8 cellular contexts compared by ENCODE assay signal in the genomic region with DNA sequence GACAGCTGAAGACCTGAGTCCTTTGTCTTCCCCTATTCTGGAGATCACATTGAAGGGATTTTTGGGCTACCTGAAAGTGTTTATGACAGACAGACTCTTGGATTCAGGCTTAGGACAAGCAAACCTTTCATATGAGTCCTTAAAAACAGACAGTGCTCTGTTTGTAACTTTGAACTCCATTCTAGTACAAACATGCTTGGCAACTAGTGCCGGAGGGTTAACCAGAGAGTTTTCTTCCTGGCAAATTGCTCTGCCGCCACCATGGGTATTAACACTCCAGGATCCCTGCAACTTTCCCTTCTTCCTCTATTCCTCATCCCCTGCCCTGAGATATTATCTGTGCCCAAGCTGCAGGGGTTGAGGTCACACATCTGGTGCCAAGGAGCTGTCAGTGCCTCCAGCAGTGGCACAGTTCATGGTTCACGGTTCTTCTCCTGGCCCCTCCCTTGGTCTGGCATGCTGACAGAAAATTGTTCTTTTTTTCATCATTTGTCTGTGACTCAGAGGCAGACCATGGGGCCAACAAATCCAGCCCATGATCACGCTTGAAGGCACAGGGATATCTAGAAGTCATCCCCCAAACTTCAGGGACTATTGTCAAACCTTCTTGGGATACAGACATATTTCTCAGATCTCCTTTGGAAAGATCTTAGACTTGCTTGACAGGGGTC.
A peak's percentile ranks its signal among the peaks of the same experiment; 100 is the strongest.
DNase-seq lines count a peak whose midpoint lies in the region; ATAC-seq and TF ChIP-seq lines count a peak whose summit lies in the region.

No MANE protein-coding gene starts in this region.

- no peak for TF ChIP-seq CTCF in CD14-positive monocyte (IDR thresholded peaks at IDR 0.05)
- TF ChIP-seq CTCF in NB4 (IDR thresholded peaks at IDR 0.05; ENCODE audit: low read depth, low read length): no peak
- TF ChIP-seq CTCF in GM13976 (IDR thresholded peaks at IDR 0.05; ENCODE audit: borderline replicate concordance, control extremely low read depth, extremely low read depth, insufficient read depth, missing control alignments): no peak
- no peak for TF ChIP-seq CTCF in WERI-Rb-1 (IDR thresholded peaks at IDR 0.05; ENCODE audit: low read depth, low read length)

- H3K4me3 ChIP-seq in NB4 (ENCODE audit: low read depth, low read length) (no peak overlapping the region), WERI-Rb-1 (ENCODE audit: low read depth, low read length) (no peak overlapping the region)

- intact Hi-C loops in CD14-positive monocyte (cut with micrococcal nuclease): loop anchor here (2.0 to 10.0 kb wide), 4 partner anchors 21 to 99 kb away; partner anchors contain the start of gene ATXN1 (in 2 of the 2)

- peak; percentile 86 for DNase-seq in CD14-positive monocyte (ENCODE audit: low spot score)
- DNase-seq in NB4 (ENCODE audit: low read depth): peak; percentile 78
- no peak for DNase-seq in central memory CD8-positive, alpha-beta T cell (ENCODE audit: low spot score in 2 of 2)
- DNase-seq in myocyte (ENCODE audit: low read depth): peak; percentile 68
- DNase-seq in GM13976 (ENCODE audit: low spot score): no peak
- DNase-seq in WERI-Rb-1: no peak
- no peak for DNase-seq in DMS79 (lab: John Stamatoyannopoulos, UW)

- no peak for TF ChIP-seq POLR2A in NB4 (IDR thresholded peaks at IDR 0.05; ENCODE audit: extremely low read depth, insufficient read length)

- no peaks in the 10 kb centered on the region for H3K27me3 ChIP-seq in WERI-Rb-1 (ENCODE audit: insufficient read depth, low read depth, severe bottlenecking)

- peak overlapping the region in 1 of 2 donors; percentile 62 for H3K4me3 Mint-ChIP-seq in CD14-positive monocyte
- no peak overlapping the region for H3K4me3 Mint-ChIP-seq in central memory CD8-positive, alpha-beta T cell

- H3K27me3 Mint-ChIP-seq in CD14-positive monocyte (ENCODE audit: low read depth in 3 of 3): no peaks in the 10 kb centered on the region
- no peaks in the 10 kb centered on the region for H3K27me3 Mint-ChIP-seq in central memory CD8-positive, alpha-beta T cell

- no peaks in the 10 kb centered on the region for H3K9me3 ChIP-seq in WERI-Rb-1 (ENCODE audit: severe bottlenecking)

- no peaks in the 10 kb centered on the region for H3K36me3 ChIP-seq in WERI-Rb-1

- H3K27ac Mint-ChIP-seq in CD14-positive monocyte: peak overlapping the region; percentile 93 to 98 (median 95)
- peak overlapping the region; percentile 81 for H3K27ac Mint-ChIP-seq in central memory CD8-positive, alpha-beta T cell (ENCODE audit: low read depth)

- H3K27ac ChIP-seq in WERI-Rb-1: no peak overlapping the region

- H3K4me1 Mint-ChIP-seq in CD14-positive monocyte: peaks cover 77% of the 10 kb centered on the region
- H3K4me1 Mint-ChIP-seq in central memory CD8-positive, alpha-beta T cell: peaks cover 57% of the 10 kb centered on the region

- H3K9me3 Mint-ChIP-seq in CD14-positive monocyte: peaks cover 0 to 5% (median 0%) of the 10 kb centered on the region in 7 donors
- H3K9me3 Mint-ChIP-seq in central memory CD8-positive, alpha-beta T cell: peaks cover 5% of the 10 kb centered on the region

- peak; percentile 42 for ATAC-seq in central memory CD8-positive, alpha-beta T cell (replicated peaks; ENCODE audit: extremely low read depth, poor library complexity, severe bottlenecking)
- ATAC-seq in GM21360 (IDR thresholded peaks at IDR 0.05; ENCODE audit: unreplicated experiment): no peak

- in situ Hi-C loops in GM13976 (cut with MboI; ENCODE audit: low sequenced_read_pairs, unreplicated experiment): no loop called here

- H3K36me3 Mint-ChIP-seq in CD14-positive monocyte: peaks cover 5 to 12% of the 10 kb centered on the region in 2 donors
- H3K36me3 Mint-ChIP-seq in central memory CD8-positive, alpha-beta T cell (ENCODE audit: insufficient read depth): peaks cover 7% of the 10 kb centered on the region

Comparison
In these comparisons a context has a peak if more than half of its experiments do, and no peak if none do; other contexts are left out.
1. DNase-seq: peak in CD14-positive monocyte (single experiment), NB4 (single experiment) and myocyte (single experiment); none in central memory CD8-positive, alpha-beta T cell (0 of 2), GM13976 (single experiment), WERI-Rb-1 (single experiment) and DMS79 (single experiment).